Comparison of ENCODE assay signal across 8 cellular contexts in the genomic region with DNA sequence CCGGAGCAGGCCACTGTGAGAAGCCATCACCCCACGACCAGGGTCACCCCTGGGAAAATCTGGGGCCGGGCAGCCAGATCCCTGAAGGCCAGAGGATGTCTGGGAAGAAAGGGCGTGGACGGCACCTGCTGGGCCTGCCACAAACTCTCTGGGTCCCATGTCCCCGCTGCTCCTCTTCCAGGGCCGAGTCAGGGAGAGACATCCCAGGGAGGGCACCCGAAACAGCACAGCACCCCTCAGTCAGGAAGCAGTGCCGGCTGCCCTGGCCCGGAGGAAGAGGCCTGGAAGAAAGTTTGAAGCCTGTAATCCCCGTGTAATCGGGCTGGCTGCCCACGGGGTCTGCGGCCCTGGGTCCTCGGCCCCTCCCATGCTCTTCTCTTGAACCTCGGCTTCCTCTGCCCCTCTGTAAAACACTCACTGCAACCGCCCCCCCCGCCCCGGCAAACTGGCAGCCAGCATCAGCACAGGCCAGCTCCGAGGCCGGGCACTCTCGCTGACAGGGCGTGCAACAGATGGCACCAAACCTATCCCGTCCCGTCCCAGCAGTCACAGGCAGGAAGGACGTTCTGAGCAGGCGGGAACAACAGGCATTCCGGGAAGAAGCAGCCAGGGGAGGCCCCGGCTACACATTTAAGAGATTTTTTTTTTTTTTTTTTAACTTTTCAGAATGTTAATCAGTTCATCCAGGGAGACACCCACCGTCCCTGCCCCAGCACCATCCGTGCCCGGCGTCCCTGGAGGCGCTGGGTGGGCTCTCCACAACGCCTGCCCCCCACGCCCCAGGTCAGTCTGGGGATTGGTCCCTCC. TPM values are rescaled to one million over a fixed set of nuclear protein-coding genes. Genes with fewer than 3 reads are reported as not detected.
DNase-seq lines count a peak whose midpoint lies in the region; ATAC-seq, FAIRE-seq and TF ChIP-seq lines count a peak whose summit lies in the region.

No MANE protein-coding gene starts in this region.

- no peak overlapping the region for H2AFZ ChIP-seq in keratinocyte (ENCODE audit: control insufficient read depth, low read length)

- DNase-seq in DMS 273 (lab: John Stamatoyannopoulos, UW; ENCODE audit: unreplicated experiment) (peak; percentile 93), NCI-H460 (ENCODE audit: extremely low read depth, low read depth) (peak; percentile 30), caudate nucleus (lab: John Stamatoyannopoulos, UW) (peak in 17 of 61 donors; percentile 7 to 57 (median 26)), keratinocyte (ENCODE audit: low read depth, low spot score) (no peak), DMS153 (lab: John Stamatoyannopoulos, UW) (no peak), NAMALWA (ENCODE audit: low spot score) (no peak)
- no peak for DNase-seq in stimulated activated naive B cell treated with anti-CD40 and anti-IgM and Interleukin-4, amounts not matched to agents 10 μg/mL and 1 μg/mL and 100 μg/mL, for 72 hours

- H3K9me3 Mint-ChIP-seq in stimulated activated naive B cell treated with anti-CD40 and anti-IgM and Interleukin-4, amounts not matched to agents 10 μg/mL and 1 μg/mL and 100 μg/mL, for 72 hours = no peaks in the 10 kb centered on the region

- peak overlapping the region; percentile 92 for H3K9ac ChIP-seq in keratinocyte (ENCODE audit: control insufficient read depth, extremely low read depth, insufficient read depth, low read length)

- peaks cover 16% of the 10 kb centered on the region for H4K20me1 ChIP-seq in keratinocyte (ENCODE audit: control insufficient read depth, extremely low read depth, insufficient read depth, low read length)

- peak in 1 of 3 experiments; percentile 11 for TF ChIP-seq CTCF in keratinocyte (optimal IDR thresholded peaks at IDR 0.05 in 1 of 3, IDR thresholded peaks at IDR 0.05 in 1 of 3, conservative IDR thresholded peaks at IDR 0.05 in 1 of 3; ENCODE audit: extremely low read depth in 1 of 3, insufficient read depth in 2 of 3, low read length in 3 of 3)

- ATAC-seq in stimulated activated naive B cell treated with anti-CD40 and anti-IgM and Interleukin-4, amounts not matched to agents 10 μg/mL and 1 μg/mL and 100 μg/mL, for 72 hours (replicated peaks) = no peak
- no peak for ATAC-seq in HG03097 (IDR thresholded peaks at IDR 0.05; ENCODE audit: low FRiP score, unreplicated experiment)

- peaks cover 33 to 60% of the 10 kb centered on the region in 2 donors for H3K4me1 Mint-ChIP-seq in stimulated activated naive B cell treated with anti-CD40 and anti-IgM and Interleukin-4, amounts not matched to agents 10 μg/mL and 1 μg/mL and 100 μg/mL, for 72 hours

- H3K27ac ChIP-seq in caudate nucleus (ENCODE audit: low read depth, low read length) = peak overlapping the region; percentile 62
- peak overlapping the region; percentile 82 for H3K27ac ChIP-seq in keratinocyte (ENCODE audit: control insufficient read depth, insufficient read depth, low read length)

- no peaks in the 10 kb centered on the region for H3K9me3 ChIP-seq in keratinocyte (ENCODE audit: control insufficient read depth, low read depth, low read length)

- H3K27me3 ChIP-seq in keratinocyte (ENCODE audit: control insufficient read depth, extremely low read depth, insufficient read depth, low read length) = no peaks in the 10 kb centered on the region

- peaks cover 2 to 13% of the 10 kb centered on the region in 2 experiments for H3K36me3 ChIP-seq in keratinocyte (ENCODE audit: control insufficient read depth in 2 of 2, extremely low read depth in 1 of 2, insufficient read depth in 2 of 2, low read length in 2 of 2)

- dilution Hi-C loops in keratinocyte (cut with MboI; ENCODE audit: extremely low pct_ligation_motif_present, low sequenced_read_pairs) = no loop called here

- H3K4me3 ChIP-seq in keratinocyte (ENCODE audit: control insufficient read depth in 2 of 3, extremely low read depth in 1 of 3, insufficient read depth in 2 of 3, low read depth in 1 of 3, low read length in 3 of 3) = peak overlapping the region; percentile 87 to 94 (median 92)

- H3K4me2 ChIP-seq in keratinocyte (ENCODE audit: control insufficient read depth, extremely low read depth, insufficient read depth, low read depth, low read length) = peak overlapping the region; percentile 93

- H3K27me3 Mint-ChIP-seq in stimulated activated naive B cell treated with anti-CD40 and anti-IgM and Interleukin-4, amounts not matched to agents 10 μg/mL and 1 μg/mL and 100 μg/mL, for 72 hours = no peaks in the 10 kb centered on the region

- H3K9me1 ChIP-seq in keratinocyte (ENCODE audit: control insufficient read depth, extremely low read depth, insufficient read depth, low read length) = peaks cover 5% of the 10 kb centered on the region

- peak overlapping the region; percentile 92 to 95 for H3K4me3 Mint-ChIP-seq in stimulated activated naive B cell treated with anti-CD40 and anti-IgM and Interleukin-4, amounts not matched to agents 10 μg/mL and 1 μg/mL and 100 μg/mL, for 72 hours

- H3K79me2 ChIP-seq in keratinocyte (ENCODE audit: control insufficient read depth, insufficient read depth, low read length) = peaks cover 62% of the 10 kb centered on the region

- H3K27ac Mint-ChIP-seq in stimulated activated naive B cell treated with anti-CD40 and anti-IgM and Interleukin-4, amounts not matched to agents 10 μg/mL and 1 μg/mL and 100 μg/mL, for 72 hours = peak overlapping the region; percentile 56

- H3K4me1 ChIP-seq in keratinocyte (ENCODE audit: control insufficient read depth, extremely low read depth, insufficient read depth, low read length) = peaks cover 66% of the 10 kb centered on the region

- FAIRE-seq in keratinocyte (lab: Jason Lieb, UNC) = no peak

- H3K36me3 Mint-ChIP-seq in stimulated activated naive B cell treated with anti-CD40 and anti-IgM and Interleukin-4, amounts not matched to agents 10 μg/mL and 1 μg/mL and 100 μg/mL, for 72 hours = peaks cover 5 to 19% of the 10 kb centered on the region in 2 donors

RNA-seq across cellular contexts. Expression of gene SBNO2, which starts 1.5 kb away (rescaled TPM):
- total RNA-seq in NCI-H460 (2014; rRNA removed; shearing (Covaris generic)) = 27.7 and 28.0 TPM in 2 replicates
- polyA plus RNA-seq in NCI-H460 (2014; cell fraction: nucleus; rRNA removed) = 148 and 165 TPM in 2 replicates
- polyA plus RNA-seq in keratinocyte = 10.9 to 19.4 TPM (median 13.1 TPM) in 3 replicates
- polyA plus RNA-seq in keratinocyte (2011; ENCODE audit: low read depth) = 12.9 TPM
- 6.0 and 14.5 TPM in 2 replicates for polyA plus RNA-seq in keratinocyte (2011; cell fraction: cytosol; rRNA removed)
- 32.2 and 48.0 TPM in 2 replicates for polyA plus RNA-seq in keratinocyte (2011; cell fraction: nucleus; rRNA removed)
- 17.3 and 24.6 TPM in 2 replicates for polyA plus RNA-seq in keratinocyte (2012; ENCODE audit: low replicate concordance)
- polyA minus RNA-seq in keratinocyte = 14.6 to 40.2 TPM (median 23.0 TPM) in 3 replicates
- polyA minus RNA-seq in keratinocyte (2011; cell fraction: cytosol; rRNA and poly(A)+ RNA removed) = 32.6 TPM
- 36.5 and 41.8 TPM in 2 replicates for polyA minus RNA-seq in keratinocyte (2011; cell fraction: nucleus; rRNA and poly(A)+ RNA removed)

RNA-seq across cellular contexts. Expression of gene STK11, which starts 33.0 kb away (rescaled TPM):
- total RNA-seq in NCI-H460 (2014; rRNA removed; shearing (Covaris generic)) = 25.5 and 28.7 TPM in 2 replicates
- 108 and 118 TPM in 2 replicates for polyA plus RNA-seq in NCI-H460 (2014; cell fraction: nucleus; rRNA removed)
- polyA plus RNA-seq in keratinocyte = 24.6 to 31.4 TPM (median 28.1 TPM) in 3 replicates
- 21.6 TPM for polyA plus RNA-seq in keratinocyte (2011; ENCODE audit: low read depth)
- polyA plus RNA-seq in keratinocyte (2011; cell fraction: cytosol; rRNA removed) = 13.7 and 27.8 TPM in 2 replicates
- polyA plus RNA-seq in keratinocyte (2011; cell fraction: nucleus; rRNA removed) = 47.3 and 54.0 TPM in 2 replicates
- polyA plus RNA-seq in keratinocyte (2012; ENCODE audit: low replicate concordance) = 26.4 and 38.3 TPM in 2 replicates
- polyA minus RNA-seq in keratinocyte = 19.7 to 42.7 TPM (median 21.9 TPM) in 3 replicates
- polyA minus RNA-seq in keratinocyte (2011; cell fraction: cytosol; rRNA and poly(A)+ RNA removed) = 56.2 TPM
- 25.7 and 29.2 TPM in 2 replicates for polyA minus RNA-seq in keratinocyte (2011; cell fraction: nucleus; rRNA and poly(A)+ RNA removed)

Comparison
In these comparisons a context has a peak if more than half of its experiments do, and no peak if none do; other contexts are left out.
1. DNase-seq: peak in DMS 273 (single experiment) and NCI-H460 (single experiment); none in keratinocyte (single experiment), stimulated activated naive B cell treated with anti-CD40 and anti-IgM and Interleukin-4, amounts not matched to agents 10 μg/mL and 1 μg/mL and 100 μg/mL, for 72 hours (single experiment), DMS153 (single experiment) and NAMALWA (single experiment).